8 cellular contexts compared by ENCODE assay signal in genomic region chr22:44620129-44620840, GRCh38.
DNase-seq lines count a peak whose midpoint lies in the region; TF ChIP-seq lines count a peak whose summit lies in the region.

No MANE protein-coding gene starts in this region.

- peaks cover 5% of the 10 kb centered on the region for H3K27me3 Mint-ChIP-seq in HFFc6 (ENCODE audit: insufficient read depth)
- no peaks in the 10 kb centered on the region for H3K27me3 Mint-ChIP-seq in activated naive CD8-positive, alpha-beta T cell

- no peak for TF ChIP-seq CTCF in HFFc6 (IDR thresholded peaks at IDR 0.05)

- H3K4me1 Mint-ChIP-seq in HFFc6 (ENCODE audit: low read depth) = no peaks in the 10 kb centered on the region
- peaks cover 3% of the 10 kb centered on the region for H3K4me1 Mint-ChIP-seq in activated naive CD8-positive, alpha-beta T cell (ENCODE audit: low read depth)

- no peak for DNase-seq in HFFc6
- DNase-seq in T-helper 1 cell = peak; percentile 62 to 85 (median 76)
- peak; percentile 41 for DNase-seq in iPS DF 4.7 (ENCODE audit: extremely low read depth, low spot score)
- peak; percentile 74 for DNase-seq in stimulated activated CD4-positive, alpha-beta T cell treated with anti-CD3 and anti-CD28 coated beads, Interleukin-1b, Interleukin-23, amount 100 ng/mL, for 48 hours
- DNase-seq in amniotic stem cell (lab: John Stamatoyannopoulos, UW) = no peak
- DNase-seq in GOT3 (lab: John Stamatoyannopoulos, UW) = no peak
- no peak for DNase-seq in SW 1271 (lab: John Stamatoyannopoulos, UW)

- no peak overlapping the region for H3K4me3 Mint-ChIP-seq in HFFc6
- peak overlapping the region; percentile 52 for H3K4me3 Mint-ChIP-seq in activated naive CD8-positive, alpha-beta T cell

- peak overlapping the region; percentile 55; the same call in 1 of the 2 replicates for H3K27ac Mint-ChIP-seq in HFFc6
- no peak overlapping the region for H3K27ac Mint-ChIP-seq in activated naive CD8-positive, alpha-beta T cell

- no peaks in the 10 kb centered on the region for H3K36me3 Mint-ChIP-seq in HFFc6 (ENCODE audit: low read depth)
- no peaks in the 10 kb centered on the region for H3K36me3 Mint-ChIP-seq in activated naive CD8-positive, alpha-beta T cell

- H3K9me3 Mint-ChIP-seq in HFFc6 = peaks cover 3% of the 10 kb centered on the region; the same call in 1 of the 2 replicates
- H3K9me3 Mint-ChIP-seq in activated naive CD8-positive, alpha-beta T cell (ENCODE audit: low read depth) = no peaks in the 10 kb centered on the region

Comparison
In these comparisons a context has a peak if more than half of its experiments do, and no peak if none do; other contexts are left out.
1. DNase-seq: peak in T-helper 1 cell (5 of 5), iPS DF 4.7 (single experiment) and stimulated activated CD4-positive, alpha-beta T cell treated with anti-CD3 and anti-CD28 coated beads, Interleukin-1b, Interleukin-23, amount 100 ng/mL, for 48 hours (single experiment); none in HFFc6 (single experiment), amniotic stem cell (single experiment), GOT3 (single experiment) and SW 1271 (0 of 2).